ENCODE assay signal across 8 cellular contexts in the genomic region with DNA sequence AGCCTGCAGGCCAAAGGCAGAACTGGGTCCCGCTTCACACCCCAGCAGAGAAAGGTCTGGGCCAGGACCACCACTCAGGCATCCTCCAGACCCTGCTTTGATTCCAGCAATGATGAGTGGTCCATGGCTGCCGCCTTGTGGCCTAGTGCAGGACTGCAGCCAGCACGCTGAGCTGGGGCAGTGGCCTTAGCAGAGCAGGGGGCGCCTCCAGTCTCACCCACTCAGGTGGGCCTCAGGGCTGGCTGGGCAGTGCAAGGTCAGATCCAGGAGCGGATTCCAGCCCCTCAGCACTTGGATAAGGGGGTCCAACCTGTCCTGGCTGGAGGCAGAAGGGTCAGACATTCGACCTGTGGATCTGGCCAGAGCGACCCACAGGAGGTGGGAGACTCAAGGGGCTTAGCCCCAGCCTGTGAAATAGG. TPM values are rescaled to one million over a fixed set of nuclear protein-coding genes. Genes with fewer than 3 reads are reported as not detected.
DNase-seq lines count a peak whose midpoint lies in the region; ATAC-seq and TF ChIP-seq lines count a peak whose summit lies in the region.

No MANE protein-coding gene starts in this region.

- H3K9me3 Mint-ChIP-seq in activated naive CD8-positive, alpha-beta T cell treated with anti-CD3 and anti-CD28 coated beads for 36 hours: no peaks in the 10 kb centered on the region

- no peak overlapping the region for H3K27ac Mint-ChIP-seq in activated naive CD8-positive, alpha-beta T cell treated with anti-CD3 and anti-CD28 coated beads for 36 hours

- H3K27ac ChIP-seq in DND-41 (ENCODE audit: low read length) (no peak overlapping the region), HL-60 (replicated peaks) (no peak overlapping the region), SU-DHL-6 (ENCODE audit: low read depth, low read length) (no peak overlapping the region), gastrocnemius medialis (no peak overlapping the region)

- no peaks in the 10 kb centered on the region for H3K79me2 ChIP-seq in DND-41 (ENCODE audit: insufficient read depth, low read length)
- no peaks in the 10 kb centered on the region for H3K79me2 ChIP-seq in SU-DHL-6 (ENCODE audit: insufficient read depth, low read length)

- intact Hi-C loops in left ventricle myocardium superior (cut with micrococcal nuclease): no loop called here
- intact Hi-C loops in gastrocnemius medialis (cut with DNase I; ENCODE audit: low total_unique reads): loop anchor here (2.0 kb wide), 1 partner anchor 99 kb away; no protein-coding TSS in a partner anchor

- in situ Hi-C loops in gastrocnemius medialis (cut with MboI; ENCODE audit: low sequenced_read_pairs in 4 of 4): no loop called here

- H3K27me3 Mint-ChIP-seq in activated naive CD8-positive, alpha-beta T cell treated with anti-CD3 and anti-CD28 coated beads for 36 hours: no peaks in the 10 kb centered on the region

- H3K9ac ChIP-seq in DND-41 (ENCODE audit: low read depth, low read length): no peak overlapping the region
- H3K9ac ChIP-seq in SU-DHL-6 (ENCODE audit: low read length): no peak overlapping the region

- H3K9me3 ChIP-seq in DND-41 (ENCODE audit: insufficient read depth, low read length, severe bottlenecking): no peaks in the 10 kb centered on the region
- H3K9me3 ChIP-seq in SU-DHL-6 (ENCODE audit: insufficient read depth, low read length): no peaks in the 10 kb centered on the region
- H3K9me3 ChIP-seq in gastrocnemius medialis: no peaks in the 10 kb centered on the region

- H4K20me1 ChIP-seq in DND-41 (ENCODE audit: insufficient read depth, low read length): peaks cover 45% of the 10 kb centered on the region
- no peaks in the 10 kb centered on the region for H4K20me1 ChIP-seq in SU-DHL-6 (ENCODE audit: low read depth, low read length)

- TF ChIP-seq CTCF in DND-41 (IDR thresholded peaks at IDR 0.05; ENCODE audit: borderline replicate concordance, extremely low read depth, low read length, poor library complexity, severe bottlenecking) (peak; percentile 93), HL-60 (IDR thresholded peaks at IDR 0.05; ENCODE audit: insufficient read depth, low read length) (peak; percentile 97), SU-DHL-6 (IDR thresholded peaks at IDR 0.05; ENCODE audit: insufficient read depth, low read length, poor library complexity, severe bottlenecking) (peak; percentile 94), gastrocnemius medialis (IDR thresholded peaks at IDR 0.05 in 4 of 5, conservative IDR thresholded peaks at IDR 0.05 in 1 of 5) (peak; percentile 80 to 94 (median 91))

- H3K4me1 Mint-ChIP-seq in activated naive CD8-positive, alpha-beta T cell treated with anti-CD3 and anti-CD28 coated beads for 36 hours: peaks cover 19% of the 10 kb centered on the region

- H3K4me3 ChIP-seq in DND-41 (ENCODE audit: low read depth in 1 of 2, low read length in 2 of 2) (no peak overlapping the region), HL-60 (replicated peaks; ENCODE audit: insufficient read depth, low read length) (no peak overlapping the region), SU-DHL-6 (ENCODE audit: insufficient read depth, low read length, poor library complexity, severe bottlenecking) (no peak overlapping the region), gastrocnemius medialis (no peak overlapping the region)

- no peak for TF ChIP-seq POLR2A in gastrocnemius medialis (IDR thresholded peaks at IDR 0.05)

- H3K36me3 ChIP-seq in DND-41 (ENCODE audit: insufficient read depth, low read length) (peaks cover 55% of the 10 kb centered on the region), SU-DHL-6 (ENCODE audit: low read length) (no peaks in the 10 kb centered on the region), gastrocnemius medialis (peaks cover 0 to 17% of the 10 kb centered on the region in 2 donors)

- H3K27me3 ChIP-seq in DND-41 (ENCODE audit: insufficient read depth, low read length, poor library complexity): no peaks in the 10 kb centered on the region
- H3K27me3 ChIP-seq in HL-60 (ENCODE audit: insufficient read depth, poor library complexity, severe bottlenecking): peaks cover 13% of the 10 kb centered on the region
- no peaks in the 10 kb centered on the region for H3K27me3 ChIP-seq in SU-DHL-6 (ENCODE audit: low read length)
- peaks cover 7 to 10% (median 9%) of the 10 kb centered on the region in 3 donors for H3K27me3 ChIP-seq in gastrocnemius medialis

- H3K4me1 ChIP-seq in DND-41 (ENCODE audit: insufficient read depth, low read length) (no peaks in the 10 kb centered on the region), gastrocnemius medialis (no peaks in the 10 kb centered on the region)

- H3K9me2 ChIP-seq in SU-DHL-6 (replicated peaks; ENCODE audit: insufficient read depth, low read length): no peaks in the 10 kb centered on the region

- H3K36me3 Mint-ChIP-seq in activated naive CD8-positive, alpha-beta T cell treated with anti-CD3 and anti-CD28 coated beads for 36 hours: peaks cover 4% of the 10 kb centered on the region

- DNase-seq in DND-41: peak; percentile 71
- DNase-seq in HL-60 (ENCODE audit: low read depth in 1 of 2, low spot score in 1 of 2): peak in 1 of 2 experiments; percentile 44
- DNase-seq in activated naive CD8-positive, alpha-beta T cell treated with anti-CD3 and anti-CD28 coated beads for 36 hours: peak; percentile 68
- peak; percentile 81 for DNase-seq in left ventricle myocardium superior
- peak in 1 of 2 donors; percentile 41 for DNase-seq in gastrocnemius medialis

- H3F3A ChIP-seq in SU-DHL-6 (ENCODE audit: insufficient read depth): no peaks in the 10 kb centered on the region

- H3K4me2 ChIP-seq in DND-41 (ENCODE audit: insufficient read depth, low read length): no peak overlapping the region
- no peak overlapping the region for H3K4me2 ChIP-seq in SU-DHL-6 (ENCODE audit: low read depth, low read length, poor library complexity, severe bottlenecking)

- H3K4me3 Mint-ChIP-seq in activated naive CD8-positive, alpha-beta T cell treated with anti-CD3 and anti-CD28 coated beads for 36 hours: no peak overlapping the region

- H2AFZ ChIP-seq in DND-41 (ENCODE audit: low read depth, low read length): no peak overlapping the region
- H2AFZ ChIP-seq in SU-DHL-6 (ENCODE audit: low read depth, low read length, severe bottlenecking): no peak overlapping the region

- ATAC-seq in DND-41 (ENCODE audit: insufficient read depth, low read depth): peak; percentile 77
- peak; percentile 57 for ATAC-seq in left ventricle myocardium superior
- peak; percentile 62 to 64 for ATAC-seq in gastrocnemius medialis
- no peak for ATAC-seq in GM21737 (IDR thresholded peaks at IDR 0.05; ENCODE audit: unreplicated experiment)
- no peak for ATAC-seq in HG03342 (IDR thresholded peaks at IDR 0.05; ENCODE audit: unreplicated experiment)

RNA-seq across cellular contexts. Expression of a gene that starts 9.6 kb away (rescaled TPM):
- under 1 TPM; 0.37 to 0.42 TPM for total RNA-seq in activated naive CD8-positive, alpha-beta T cell treated with anti-CD3 and anti-CD28 coated beads for 36 hours
- total RNA-seq in left ventricle myocardium superior (30.0 TPM), gastrocnemius medialis (10 to 100 TPM; 13.4 to 26.6 (median 21.9) TPM)

Comparison
In these comparisons a context has a peak if more than half of its experiments do, and no peak if none do; other contexts are left out.
1. ATAC-seq: peak in DND-41 (single experiment), left ventricle myocardium superior (single experiment) and gastrocnemius medialis (2 of 2); none in GM21737 (single experiment) and HG03342 (single experiment).
2. RNA of a gene that starts 9.6 kb away (total RNA-seq): 30.0 TPM in left ventricle myocardium superior (single experiment) and 13.4 to 26.6 TPM in gastrocnemius medialis; 0.37 to 0.42 TPM in activated naive CD8-positive, alpha-beta T cell treated with anti-CD3 and anti-CD28 coated beads for 36 hours; every median in the first group is over 10 times any median in the second.
3. Peak in every context shown above with its lines, with median percentiles within 50 percentile points of each other: CTCF ChIP-seq.